Comparison of ENCODE assay signal across 19 cellular contexts in the genomic region with DNA sequence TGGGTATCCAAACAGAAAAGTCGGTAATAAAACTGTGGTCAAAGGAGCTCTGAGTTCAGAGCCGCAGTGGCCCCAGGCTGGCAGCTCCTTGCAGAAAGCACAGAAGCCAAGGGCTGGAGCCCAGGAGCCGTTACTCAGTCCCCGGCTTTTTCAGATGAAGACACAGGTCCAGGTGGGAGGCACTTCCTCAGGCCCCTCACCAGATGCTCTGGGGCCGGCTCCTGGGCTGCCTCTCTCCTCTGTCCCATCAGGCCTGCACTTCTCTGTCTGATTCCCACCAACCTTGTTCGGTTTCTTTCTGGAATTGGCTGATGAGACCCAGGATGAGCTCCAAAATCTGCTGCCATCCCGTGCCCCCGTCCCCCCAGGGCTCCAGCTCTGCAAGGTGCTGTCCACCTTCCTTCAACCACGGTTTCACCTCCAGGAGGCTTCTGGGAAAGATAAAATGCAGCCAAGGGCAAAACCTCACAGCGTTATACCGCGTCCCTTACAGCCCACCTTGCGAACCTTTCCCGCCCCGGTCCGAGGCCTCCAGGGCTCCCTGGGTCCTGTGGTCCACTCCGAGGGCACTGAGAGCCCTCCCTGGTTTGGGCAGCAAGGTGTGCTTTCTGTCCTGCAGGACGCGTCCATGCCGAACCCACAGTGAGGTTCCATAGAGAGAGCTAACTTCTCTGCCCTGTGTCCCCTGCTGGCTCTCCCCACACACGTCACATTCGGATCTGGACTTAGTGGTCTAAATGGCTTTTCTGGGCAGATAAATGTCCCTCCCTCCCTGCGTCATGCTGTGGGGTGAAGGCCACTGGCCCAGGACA.
A peak's percentile ranks its signal among the peaks of the same experiment; 100 is the strongest.
DNase-seq lines count a peak whose midpoint lies in the region; ATAC-seq, FAIRE-seq and TF ChIP-seq lines count a peak whose summit lies in the region.
"Had no signal": no experiment of that assay in that cellular context is flagged by ENCODE, and none has a peak within 500 bp of the region (broad histone marks: within the 10 kb centered on the region; RNA-seq: fewer than 3 reads in every experiment).

No MANE protein-coding gene starts in this region.

- H2AFZ ChIP-seq in DND-41 (ENCODE audit: low read depth, low read length) (no peak overlapping the region), Loucy (ENCODE audit: low read length) (no peak overlapping the region)

- H3K4me1 ChIP-seq in DND-41 (ENCODE audit: insufficient read depth, low read length) (peaks cover 52% of the 10 kb centered on the region), Loucy (ENCODE audit: insufficient read depth, low read length, poor library complexity, severe bottlenecking) (peaks cover 61% of the 10 kb centered on the region), kidney (ENCODE audit: control insufficient read depth in 1 of 2, insufficient read depth in 1 of 2, low read depth in 1 of 2, low read length in 2 of 2) (no peaks in the 10 kb centered on the region), sigmoid colon (no peaks in the 10 kb centered on the region)
- H3K4me1 ChIP-seq: Caco-2 had no signal

- H3K79me2 ChIP-seq in DND-41 (ENCODE audit: insufficient read depth, low read length) (no peaks in the 10 kb centered on the region), Loucy (ENCODE audit: insufficient read depth, low read length) (no peaks in the 10 kb centered on the region; the same call in none of the 2 replicates)

- TF ChIP-seq CTCF in DND-41 (IDR thresholded peaks at IDR 0.05; ENCODE audit: borderline replicate concordance, extremely low read depth, low read length, poor library complexity, severe bottlenecking), result no peak
- TF ChIP-seq CTCF in Loucy (conservative IDR thresholded peaks at IDR 0.05; ENCODE audit: low read length), result no peak
- TF ChIP-seq CTCF in kidney (IDR thresholded peaks at IDR 0.05; ENCODE audit: borderline replicate concordance, extremely low read depth, insufficient read depth), result no peak
- TF ChIP-seq CTCF in sigmoid colon (IDR thresholded peaks at IDR 0.05), result no peak

- intact Hi-C loops in kidney (cut with DNase I), result no loop called here
- intact Hi-C loops in sigmoid colon (cut with DNase I), result no loop called here

- no peak overlapping the region for H3K4me2 ChIP-seq in DND-41 (ENCODE audit: insufficient read depth, low read length)
- peak overlapping the region; percentile 25 for H3K4me2 ChIP-seq in Loucy (ENCODE audit: low read depth, low read length, poor library complexity, severe bottlenecking)

- H3K9ac ChIP-seq in DND-41 (ENCODE audit: low read depth, low read length), result no peak overlapping the region
- H3K9ac ChIP-seq in Loucy (ENCODE audit: low read depth, low read length, poor library complexity, severe bottlenecking), result peak overlapping the region; percentile 69
- no peak overlapping the region for H3K9ac ChIP-seq in kidney (ENCODE audit: low read length in 2 of 2)

- H3K36me3 ChIP-seq in DND-41 (ENCODE audit: insufficient read depth, low read length) (no peaks in the 10 kb centered on the region), Loucy (ENCODE audit: insufficient read depth, low read length) (no peaks in the 10 kb centered on the region), kidney (ENCODE audit: control insufficient read depth in 1 of 2, insufficient read depth in 2 of 2, low read length in 2 of 2) (no peaks in the 10 kb centered on the region), sigmoid colon (no peaks in the 10 kb centered on the region)
- H3K36me3 ChIP-seq: MG63 had no signal

- H3K4me3 ChIP-seq in DND-41 (ENCODE audit: low read depth in 1 of 2, low read length in 2 of 2) (no peak overlapping the region), Loucy (ENCODE audit: low read length, poor library complexity, severe bottlenecking) (no peak overlapping the region), kidney (ENCODE audit: low read length in 2 of 2) (no peak overlapping the region), sigmoid colon (no peak overlapping the region)
- H3K4me3 ChIP-seq: MG63 had no signal

- no peaks in the 10 kb centered on the region for H4K20me1 ChIP-seq in DND-41 (ENCODE audit: insufficient read depth, low read length)
- no peaks in the 10 kb centered on the region for H4K20me1 ChIP-seq in Loucy (ENCODE audit: insufficient read depth, low read length, poor library complexity, severe bottlenecking)

- H3K9me2 ChIP-seq in Loucy (replicated peaks; ENCODE audit: low read depth, low read length), result no peaks in the 10 kb centered on the region

- H3F3A ChIP-seq in Loucy (ENCODE audit: low read depth), result peaks cover 24% of the 10 kb centered on the region

- TF ChIP-seq POLR2A in sigmoid colon (IDR thresholded peaks at IDR 0.05), result no peak

- ATAC-seq in DND-41 (ENCODE audit: insufficient read depth, low read depth) (no peak), HG03457 (IDR thresholded peaks at IDR 0.05; ENCODE audit: unreplicated experiment) (no peak)
- ATAC-seq: Right ventricle myocardium inferior had no signal

- DNase-seq in DND-41, result no peak
- peak; percentile 53 for DNase-seq in kidney
- DNase-seq in sigmoid colon, result peak; percentile 43
- no peak for DNase-seq in NCI-H2196 (lab: John Stamatoyannopoulos, UW; ENCODE audit: unreplicated experiment)
- DNase-seq in CD1c-positive myeloid dendritic cell (ENCODE audit: extremely low spot score), result no peak
- DNase-seq: CD4-positive, alpha-beta memory T cell; DMS 273 treated with DMSO at 0.1 percent for 48 hours; Kasumi-1; MG63; NCI-H1417; NCI-H446 treated with DMSO at 0.1 percent for 48 hours; NCI-H526 treated with DMSO at 0.1 percent for 48 hours; OCI-M1 had no signal

- H3K9me3 ChIP-seq in DND-41 (ENCODE audit: insufficient read depth, low read length, severe bottlenecking) (no peaks in the 10 kb centered on the region), Loucy (ENCODE audit: insufficient read depth, low read depth, low read length) (no peaks in the 10 kb centered on the region), kidney (ENCODE audit: control insufficient read depth in 1 of 2, low read length in 2 of 2) (no peaks in the 10 kb centered on the region), sigmoid colon (no peaks in the 10 kb centered on the region)
- H3K9me3 ChIP-seq: Caco-2, MG63 had no signal

- no peak for TF ChIP-seq EP300 in sigmoid colon (IDR thresholded peaks at IDR 0.05)

- H3K27ac ChIP-seq in DND-41 (ENCODE audit: low read length), result peak overlapping the region; percentile 80
- no peak overlapping the region for H3K27ac ChIP-seq in kidney (ENCODE audit: low read depth in 2 of 2, low read length in 2 of 2)
- no peak overlapping the region for H3K27ac ChIP-seq in sigmoid colon

- WGBS in sigmoid colon, 2 donors, result 84 to 85% methylated on average over 23 of the region's 23 CpGs

- no peak for FAIRE-seq in kidney (lab: Jason Lieb, UNC)
- FAIRE-seq: H54, RCC 7860 had no signal

- H3K27me3 ChIP-seq in DND-41 (ENCODE audit: insufficient read depth, low read length, poor library complexity) (no peaks in the 10 kb centered on the region), Loucy (ENCODE audit: insufficient read depth, low read length, poor library complexity, severe bottlenecking) (no peaks in the 10 kb centered on the region), sigmoid colon (peaks cover 0 to 3% (median 0%) of the 10 kb centered on the region in 3 donors)
- H3K27me3 ChIP-seq: MG63 had no signal

Comparison
In these comparisons a context has a peak if more than half of its experiments do, and no peak if none do; other contexts are left out.
1. DNase-seq: peak in kidney (single experiment) and sigmoid colon (single experiment); none in DND-41 (single experiment), NCI-H2196 (single experiment) and CD1c-positive myeloid dendritic cell (single experiment).